26 cellular contexts compared by ENCODE assay signal in genomic region chr20:51286758-51287157, GRCh38.
"Had no signal": no experiment of that assay in that cellular context is flagged by ENCODE, and none has a peak within 500 bp of the region (broad histone marks: within the 10 kb centered on the region; RNA-seq: fewer than 3 reads in every experiment).

No MANE protein-coding gene starts in this region.

- DNase-seq: dorsolateral prefrontal cortex; effector CD4-positive, alpha-beta T cell; foreskin fibroblast; heart left ventricle; kidney; left cardiac atrium; left lung; mesenchymal stem cell; natural killer cell; pancreas; sigmoid colon; stimulated activated CD4-positive, alpha-beta T cell treated with anti-CD3 and anti-CD28 coated beads, Interleukin-2, amount 100 ng/mL, for 24 hours; stimulated activated CD4-positive, alpha-beta T cell treated with anti-CD3 and anti-CD28 coated beads, Interleukin-4, amount 100 ng/mL, for 24 hours; stimulated activated naive CD4-positive, alpha-beta T cell treated with Interleukin-2 at 50 U/mL for 16 hours; stomach; testis; tibial artery had no signal

- H3K4me1 Mint-ChIP-seq: natural killer cell; stimulated activated effector memory CD8-positive, alpha-beta T cell treated with anti-CD3 and anti-CD28 coated beads, Interleukin-12 subunit alpha, Interleukin-12 subunit beta, amount 100 ng/mL, for 72 hours had no signal

- H3K4me3 Mint-ChIP-seq: natural killer cell; stimulated activated effector memory CD8-positive, alpha-beta T cell treated with anti-CD3 and anti-CD28 coated beads, Interleukin-12 subunit alpha, Interleukin-12 subunit beta, amount 100 ng/mL, for 72 hours had no signal

- ATAC-seq: esophagus mucosa; gastroesophageal sphincter; heart left ventricle; left cardiac atrium; left lung; natural killer cell; pancreas; stimulated activated effector memory CD8-positive, alpha-beta T cell treated with anti-CD3 and anti-CD28 coated beads, Interleukin-12 subunit alpha, Interleukin-12 subunit beta, amount 100 ng/mL, for 72 hours had no signal

- H3K27ac ChIP-seq: epithelial cell of prostate, heart left ventricle, hepatocyte, left lung, neutrophil, pancreas, prostate gland, right atrium auricular region, sigmoid colon, stomach, testis, tibial artery, vagina had no signal

- H3K9me3 Mint-ChIP-seq: natural killer cell; stimulated activated effector memory CD8-positive, alpha-beta T cell treated with anti-CD3 and anti-CD28 coated beads, Interleukin-12 subunit alpha, Interleukin-12 subunit beta, amount 100 ng/mL, for 72 hours had no signal

- H3K27ac Mint-ChIP-seq: natural killer cell; stimulated activated effector memory CD8-positive, alpha-beta T cell treated with anti-CD3 and anti-CD28 coated beads, Interleukin-12 subunit alpha, Interleukin-12 subunit beta, amount 100 ng/mL, for 72 hours had no signal

- H3K36me3 Mint-ChIP-seq: natural killer cell; stimulated activated effector memory CD8-positive, alpha-beta T cell treated with anti-CD3 and anti-CD28 coated beads, Interleukin-12 subunit alpha, Interleukin-12 subunit beta, amount 100 ng/mL, for 72 hours had no signal
